10 cellular contexts compared by ENCODE assay signal in the genomic region with DNA sequence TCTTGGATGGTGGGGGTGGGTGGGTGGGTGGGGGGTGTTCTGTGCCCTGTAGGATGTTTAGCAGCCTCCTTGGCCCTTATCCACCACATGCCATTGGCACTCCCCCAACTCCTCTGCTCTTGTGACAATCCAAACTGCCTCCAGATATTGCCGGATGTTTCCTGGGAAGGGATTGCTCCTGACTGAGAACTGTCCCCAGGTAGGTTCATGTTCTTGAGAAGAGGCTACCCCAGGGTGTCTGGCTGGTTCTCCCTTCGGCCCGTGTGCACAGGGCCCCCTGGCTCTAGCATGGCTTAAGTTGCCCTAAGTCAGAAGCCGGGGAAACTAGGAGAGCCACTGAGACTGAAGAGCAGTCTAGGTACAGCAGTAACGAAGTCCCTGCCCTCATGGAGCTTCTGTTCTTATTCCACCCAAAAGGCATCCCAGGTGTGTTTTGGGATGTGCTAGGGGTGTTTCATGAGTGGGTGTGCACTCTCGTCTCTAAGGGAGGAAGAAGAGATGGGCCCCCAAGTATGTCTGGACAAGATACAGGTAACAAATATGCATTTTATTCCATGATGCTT. TPM values are rescaled to one million over a fixed set of nuclear protein-coding genes. Genes with fewer than 3 reads are reported as not detected.
DNase-seq lines count a peak whose midpoint lies in the region; ATAC-seq and TF ChIP-seq lines count a peak whose summit lies in the region.
"Had no signal": no experiment of that assay in that cellular context is flagged by ENCODE, and none has a peak within 500 bp of the region (broad histone marks: within the 10 kb centered on the region; RNA-seq: fewer than 3 reads in every experiment).

No MANE protein-coding gene starts in this region.

- no peak for TF ChIP-seq POLR2A in upper lobe of left lung (IDR thresholded peaks at IDR 0.05)

- no peak for TF ChIP-seq EP300 in upper lobe of left lung (IDR thresholded peaks at IDR 0.05)

- DNase-seq in NCI-H2029 (lab: John Stamatoyannopoulos, UW): peak; percentile 44
- no peak for DNase-seq in chondrocyte (ENCODE audit: low spot score)
- peak; percentile 78 for DNase-seq in myocyte (ENCODE audit: low read depth)
- DNase-seq in upper lobe of left lung: peak in 1 of 2 donors; percentile 37
- no peak for DNase-seq in progenitor cell of endocrine pancreas (ENCODE audit: low spot score, unreplicated experiment)
- DNase-seq: activated CD4-positive, CD25-positive, alpha-beta regulatory T cell treated with anti-CD3 and anti-CD28 coated beads, Interleukin-2, amount 50 U/mL, for 72 hours; SHP77 treated with DMSO at 0.1 percent for 48 hours had no signal

- H3K9me3 ChIP-seq in upper lobe of left lung: no peaks in the 10 kb centered on the region

- no peaks in the 10 kb centered on the region for H3K36me3 ChIP-seq in upper lobe of left lung

- no peak overlapping the region for H3K4me3 ChIP-seq in upper lobe of left lung

- H3K4me1 ChIP-seq in upper lobe of left lung: peaks cover 18 to 26% (median 24%) of the 10 kb centered on the region in 4 donors

- H3K36me3 Mint-ChIP-seq in chondrocyte (ENCODE audit: low read depth) (no peaks in the 10 kb centered on the region), progenitor cell of endocrine pancreas (ENCODE audit: insufficient read depth) (no peaks in the 10 kb centered on the region)

- peak overlapping the region; percentile 57 for H3K27ac Mint-ChIP-seq in chondrocyte (ENCODE audit: unreplicated experiment)
- H3K27ac Mint-ChIP-seq in progenitor cell of endocrine pancreas: no peak overlapping the region
- H3K27ac Mint-ChIP-seq: stimulated activated naive CD8-positive, alpha-beta T cell treated with anti-CD3 and anti-CD28 coated beads, Interleukin-15, Interleukin-2, amounts not matched to agents 100 ng/mL and 50 ng/mL, for 24 hours had no signal

- H3K4me3 Mint-ChIP-seq in chondrocyte (ENCODE audit: unreplicated experiment) (no peak overlapping the region), progenitor cell of endocrine pancreas (ENCODE audit: low read depth) (no peak overlapping the region)
- H3K4me3 Mint-ChIP-seq: stimulated activated naive CD8-positive, alpha-beta T cell treated with anti-CD3 and anti-CD28 coated beads, Interleukin-15, Interleukin-2, amounts not matched to agents 100 ng/mL and 50 ng/mL, for 24 hours had no signal

- 52 to 67% methylated on average over 6 of the region's 6 CpGs for WGBS in upper lobe of left lung, 2 donors

- no peaks in the 10 kb centered on the region for H3K27me3 ChIP-seq in upper lobe of left lung

- H3K27ac ChIP-seq in upper lobe of left lung: peak overlapping the region; percentile 77 to 84 (median 80)

- H3K27me3 Mint-ChIP-seq in chondrocyte (ENCODE audit: low read depth) (no peaks in the 10 kb centered on the region), progenitor cell of endocrine pancreas (peaks cover 6% of the 10 kb centered on the region)

- H3K9me3 Mint-ChIP-seq in chondrocyte (ENCODE audit: low read depth) (no peaks in the 10 kb centered on the region), progenitor cell of endocrine pancreas (ENCODE audit: low read depth) (no peaks in the 10 kb centered on the region)
- H3K9me3 Mint-ChIP-seq: stimulated activated naive CD8-positive, alpha-beta T cell treated with anti-CD3 and anti-CD28 coated beads, Interleukin-15, Interleukin-2, amounts not matched to agents 100 ng/mL and 50 ng/mL, for 24 hours had no signal

- ATAC-seq in upper lobe of left lung (ENCODE audit: low FRiP score in 2 of 2) (no peak), HG03108 (IDR thresholded peaks at IDR 0.05; ENCODE audit: unreplicated experiment) (no peak), HG02884 (IDR thresholded peaks at IDR 0.05; ENCODE audit: unreplicated experiment) (no peak)

- no peak for TF ChIP-seq CTCF in chondrocyte (IDR thresholded peaks at IDR 0.05)
- no peak for TF ChIP-seq CTCF in upper lobe of left lung (IDR thresholded peaks at IDR 0.05)
- TF ChIP-seq CTCF in progenitor cell of endocrine pancreas (IDR thresholded peaks at IDR 0.05; ENCODE audit: unreplicated experiment): no peak

- H3K4me1 Mint-ChIP-seq in chondrocyte (ENCODE audit: low read depth) (peaks cover 37% of the 10 kb centered on the region), progenitor cell of endocrine pancreas (ENCODE audit: low read depth) (peaks cover 11% of the 10 kb centered on the region)

RNA-seq across cellular contexts. Expression of gene THRAP3, which starts 19.8 kb away (rescaled TPM):
- total RNA-seq in chondrocyte (88.7 to 106 TPM (median 106 TPM) in 3 replicates), myocyte (74.7 and 85.8 TPM in 2 replicates), upper lobe of left lung (10 to 100 TPM; 55.0 to 91.1 (median 84.0) TPM), progenitor cell of endocrine pancreas (142 and 145 TPM in 2 replicates)
- 44.7 TPM for polyA plus RNA-seq in myocyte (2012)

RNA-seq across cellular contexts. Expression of gene MAP7D1, which starts 48.5 kb away (rescaled TPM):
- 159 to 177 TPM (median 173 TPM) in 3 replicates for total RNA-seq in chondrocyte
- total RNA-seq in myocyte: 733 and 867 TPM in 2 replicates
- polyA plus RNA-seq in myocyte (2012): 256 TPM
- total RNA-seq in upper lobe of left lung: 100 to 1,000 TPM; 129 to 290 (median 153) TPM
- 98.0 and 109 TPM in 2 replicates for total RNA-seq in progenitor cell of endocrine pancreas

RNA-seq across cellular contexts. Expression of gene TRAPPC3, which starts 55.1 kb away (rescaled TPM):
- total RNA-seq in chondrocyte: 67.7 to 74.5 TPM (median 69.7 TPM) in 3 replicates
- 82.4 and 93.9 TPM in 2 replicates for total RNA-seq in myocyte
- polyA plus RNA-seq in myocyte (2012): 133 TPM
- 100 to 1,000 TPM in 2 of 6 donors, 10 to 100 TPM in 4; 65.8 to 120 (median 75.5) TPM for total RNA-seq in upper lobe of left lung
- 61.0 and 63.6 TPM in 2 replicates for total RNA-seq in progenitor cell of endocrine pancreas

Comparison
In these comparisons a context has a peak if more than half of its experiments do, and no peak if none do; other contexts are left out.
1. DNase-seq: peak in NCI-H2029 (single experiment) and myocyte (single experiment); none in chondrocyte (single experiment) and progenitor cell of endocrine pancreas (single experiment).